Comparison of ENCODE assay signal across 25 cellular contexts in genomic region chr1:180195916-180196315, GRCh38. TPM values are rescaled to one million over a fixed set of nuclear protein-coding genes. Genes with fewer than 3 reads are reported as not detected.
"Had no signal": no experiment of that assay in that cellular context is flagged by ENCODE, and none has a peak within 500 bp of the region (broad histone marks: within the 10 kb centered on the region; RNA-seq: fewer than 3 reads in every experiment).

No MANE protein-coding gene starts in this region.

- DNase-seq: activated B cell treated with CpG ODN at 0.5 μM for 24 hours; activated CD4-positive, alpha-beta memory T cell treated with anti-CD3 and anti-CD28 coated beads for 36 hours; activated CD4-positive, alpha-beta T cell treated with anti-CD3 and anti-CD28 coated beads for 1 hour; activated CD4-positive, alpha-beta T cell treated with anti-CD3 and anti-CD28 coated beads, Interleukin-2, amount 10 ng/mL, durations not matched to agents 24 days and 14 days; activated CD8-positive, alpha-beta memory T cell treated with anti-CD3 and anti-CD28 coated beads for 24 hours; activated gamma-delta T cell; activated naive CD4-positive, alpha-beta T cell treated with anti-CD3 and anti-CD28 coated beads for 36 hours; activated T-cell treated with anti-CD3 and anti-CD28 coated beads, Interleukin-2, amount 50 U/mL, for 4 hours; Karpas-422; NCI-H1105 treated with DMSO at 0.1 percent for 48 hours; NCI-H1436 treated with DMSO at 0.1 percent for 48 hours; NCI-H187 treated with DMSO at 0.1 percent for 48 hours; NCI-H2081 treated with DMSO at 0.1 percent for 48 hours; NCI-H446; NCI-H526; Peyer's patch; SHP77; T-helper 17 cell; T-helper 9 cell had no signal

- H3K9me3 Mint-ChIP-seq: activated B cell treated with CpG ODN at 0.5 μM for 24 hours; activated CD4-positive, alpha-beta memory T cell treated with anti-CD3 and anti-CD28 coated beads for 36 hours; activated CD4-positive, alpha-beta T cell treated with anti-CD3 and anti-CD28 coated beads, Interleukin-2, amount 10 ng/mL, durations not matched to agents 24 days and 14 days; activated naive CD4-positive, alpha-beta T cell treated with anti-CD3 and anti-CD28 coated beads for 36 hours; activated T-cell treated with anti-CD3 and anti-CD28 coated beads, Interleukin-2, amount 50 U/mL, for 4 hours; activated T-helper 17 cell treated with anti-CD3 and anti-CD28 coated beads, Interleukin-2, amount 50 U/mL, for 72 hours; brain had no signal

- H3K9me3 ChIP-seq: Peyer's patch, SJSA1 had no signal

- H3K4me1 Mint-ChIP-seq: activated B cell treated with CpG ODN at 0.5 μM for 24 hours; activated T-helper 17 cell treated with anti-CD3 and anti-CD28 coated beads, Interleukin-2, amount 50 U/mL, for 72 hours; brain had no signal

- H3K4me3 ChIP-seq: K562, Peyer's patch, SJSA1 had no signal

- H3K27ac Mint-ChIP-seq: activated B cell treated with CpG ODN at 0.5 μM for 24 hours; activated CD4-positive, alpha-beta memory T cell treated with anti-CD3 and anti-CD28 coated beads for 36 hours; activated CD4-positive, alpha-beta T cell treated with anti-CD3 and anti-CD28 coated beads, Interleukin-2, amount 10 ng/mL, durations not matched to agents 24 days and 14 days; activated naive CD4-positive, alpha-beta T cell treated with anti-CD3 and anti-CD28 coated beads for 36 hours; activated naive CD8-positive, alpha-beta T cell; activated T-helper 17 cell treated with anti-CD3 and anti-CD28 coated beads, Interleukin-2, amount 50 U/mL, for 72 hours; brain had no signal

- H3K27ac ChIP-seq: Peyer's patch, RWPE1, SJSA1 had no signal

- H3K4me1 ChIP-seq: Peyer's patch, SJSA1 had no signal

- H3K27me3 ChIP-seq: Peyer's patch, SJSA1 had no signal

- H3K27me3 Mint-ChIP-seq: activated B cell treated with CpG ODN at 0.5 μM for 24 hours; activated CD4-positive, alpha-beta memory T cell treated with anti-CD3 and anti-CD28 coated beads for 36 hours; activated CD4-positive, alpha-beta T cell treated with anti-CD3 and anti-CD28 coated beads, Interleukin-2, amount 10 ng/mL, durations not matched to agents 24 days and 14 days; activated naive CD8-positive, alpha-beta T cell; activated T-helper 17 cell treated with anti-CD3 and anti-CD28 coated beads, Interleukin-2, amount 50 U/mL, for 72 hours; T-helper 17 cell had no signal

- H3K4me3 Mint-ChIP-seq: activated B cell treated with CpG ODN at 0.5 μM for 24 hours; activated CD4-positive, alpha-beta memory T cell treated with anti-CD3 and anti-CD28 coated beads for 36 hours; activated CD4-positive, alpha-beta T cell treated with anti-CD3 and anti-CD28 coated beads, Interleukin-2, amount 10 ng/mL, durations not matched to agents 24 days and 14 days; activated naive CD4-positive, alpha-beta T cell treated with anti-CD3 and anti-CD28 coated beads for 36 hours; activated naive CD8-positive, alpha-beta T cell; activated T-cell treated with anti-CD3 and anti-CD28 coated beads, Interleukin-2, amount 50 U/mL, for 4 hours; activated T-helper 17 cell treated with anti-CD3 and anti-CD28 coated beads, Interleukin-2, amount 50 U/mL, for 72 hours; brain; T-helper 17 cell had no signal

RNA-seq across cellular contexts. Expression of gene LHX4, which starts 34.1 kb away (rescaled TPM):
- total RNA-seq: activated B cell treated with CpG ODN at 0.5 μM for 24 hours; activated CD4-positive, alpha-beta memory T cell treated with anti-CD3 and anti-CD28 coated beads for 36 hours; activated CD4-positive, alpha-beta T cell treated with anti-CD3 and anti-CD28 coated beads, Interleukin-2, amount 10 ng/mL, durations not matched to agents 24 days and 14 days; activated naive CD4-positive, alpha-beta T cell treated with anti-CD3 and anti-CD28 coated beads for 36 hours; T-helper 17 cell had no signal
